Comparison of ENCODE assay signal across 14 cellular contexts in genomic region chrX:9676738-9677097, GRCh38.
DNase-seq lines count a peak whose midpoint lies in the region; ATAC-seq lines count a peak whose summit lies in the region.
"Had no signal": no experiment of that assay in that cellular context is flagged by ENCODE, and none has a peak within 500 bp of the region (broad histone marks: within the 10 kb centered on the region; RNA-seq: fewer than 3 reads in every experiment).

No MANE protein-coding gene starts in this region.

- DNase-seq in NCI-H1092 treated with DMSO at 0.1 percent for 48 hours (lab: John Stamatoyannopoulos, UW) (peak; percentile 23), NCI-H1092 (lab: John Stamatoyannopoulos, UW) (no peak), naive B cell (no peak), cortex of kidney (lab: John Stamatoyannopoulos, UW) (no peak), A172 (ENCODE audit: low spot score) (no peak)
- DNase-seq: 8988T, COR-L47, foreskin melanocyte, GDM1, H9, NCI-H2171 had no signal

- H3K9me3 Mint-ChIP-seq in activated T-helper 17 cell treated with anti-CD3 and anti-CD28 coated beads, Interleukin-2, amount 50 U/mL, for 72 hours: no peaks in the 10 kb centered on the region
- H3K9me3 Mint-ChIP-seq in naive B cell: peaks cover 0 to 15% (median 7%) of the 10 kb centered on the region in 7 donors

- H3K27me3 Mint-ChIP-seq in activated T-helper 17 cell treated with anti-CD3 and anti-CD28 coated beads, Interleukin-2, amount 50 U/mL, for 72 hours: no peaks in the 10 kb centered on the region
- no peaks in the 10 kb centered on the region for H3K27me3 Mint-ChIP-seq in naive B cell

- peak overlapping the region; percentile 76 for H3K27ac Mint-ChIP-seq in activated T-helper 17 cell treated with anti-CD3 and anti-CD28 coated beads, Interleukin-2, amount 50 U/mL, for 72 hours
- H3K27ac Mint-ChIP-seq in naive B cell: peak overlapping the region; percentile 87 to 99 (median 92)
- H3K27ac Mint-ChIP-seq: H9 had no signal

- ATAC-seq in HG02642 (IDR thresholded peaks at IDR 0.05; ENCODE audit: poor library complexity, unreplicated experiment): peak; percentile 1
- ATAC-seq in activated T-helper 17 cell treated with anti-CD3 and anti-CD28 coated beads, Interleukin-2, amount 50 U/mL, for 72 hours (replicated peaks): no peak
- no peak for ATAC-seq in naive B cell (ENCODE audit: low read depth in 2 of 2)
- no peak for ATAC-seq in HG02870 (IDR thresholded peaks at IDR 0.05; ENCODE audit: unreplicated experiment)

- peak overlapping the region; percentile 23 for H3K4me3 Mint-ChIP-seq in activated T-helper 17 cell treated with anti-CD3 and anti-CD28 coated beads, Interleukin-2, amount 50 U/mL, for 72 hours
- H3K4me3 Mint-ChIP-seq in naive B cell: peak overlapping the region in 6 of 8 donors; percentile 30 to 76 (median 42)
- H3K4me3 Mint-ChIP-seq: H9 had no signal

- H3K36me3 Mint-ChIP-seq in activated T-helper 17 cell treated with anti-CD3 and anti-CD28 coated beads, Interleukin-2, amount 50 U/mL, for 72 hours (ENCODE audit: low read depth): peaks cover 42% of the 10 kb centered on the region
- H3K36me3 Mint-ChIP-seq in naive B cell: peaks cover 9 to 21% of the 10 kb centered on the region in 2 donors

- H3K4me1 Mint-ChIP-seq in activated T-helper 17 cell treated with anti-CD3 and anti-CD28 coated beads, Interleukin-2, amount 50 U/mL, for 72 hours: peaks cover 12% of the 10 kb centered on the region
- H3K4me1 Mint-ChIP-seq in naive B cell: peaks cover 21 to 45% (median 29%) of the 10 kb centered on the region in 3 donors
